Comparison of ENCODE assay signal across 13 cellular contexts in the genomic region with DNA sequence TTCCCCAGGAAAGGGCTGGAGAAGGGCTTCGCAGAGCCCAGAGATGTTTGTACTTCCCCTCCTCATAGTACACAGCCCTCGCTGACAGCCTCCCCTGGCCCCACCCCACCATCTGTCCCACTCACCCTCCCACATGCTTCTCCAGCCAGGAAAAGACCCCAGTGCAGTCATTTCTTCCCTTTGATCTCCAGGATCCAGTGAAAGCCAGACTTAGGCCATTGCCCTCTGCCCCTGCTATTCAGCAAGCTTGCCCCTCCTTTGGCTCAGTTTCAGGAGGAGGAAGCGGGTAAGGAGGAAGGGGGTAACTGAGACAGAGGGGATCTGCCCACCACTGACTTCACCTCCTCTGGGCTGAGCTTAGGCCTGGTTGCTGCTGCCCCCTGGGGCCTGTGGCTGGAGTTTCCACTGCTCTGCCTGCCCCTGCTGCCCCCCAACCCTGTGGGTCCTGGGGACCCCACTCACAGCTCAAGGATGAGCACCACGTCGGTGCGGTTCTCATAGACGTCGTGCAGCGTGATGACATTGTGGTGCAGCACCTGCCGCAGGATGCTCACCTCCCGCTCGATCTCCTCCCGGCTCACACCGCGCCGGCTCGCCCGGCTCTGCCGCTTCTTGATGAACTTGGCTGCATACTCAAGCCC.
DNase-seq lines count a peak whose midpoint lies in the region; ATAC-seq and TF ChIP-seq lines count a peak whose summit lies in the region.
"Had no signal": no experiment of that assay in that cellular context is flagged by ENCODE, and none has a peak within 500 bp of the region (broad histone marks: within the 10 kb centered on the region; RNA-seq: fewer than 3 reads in every experiment).

No MANE protein-coding gene starts in this region.

- H3K27me3 ChIP-seq in skeletal muscle tissue (ENCODE audit: control insufficient read depth in 3 of 3, insufficient read depth in 3 of 3, low read length in 3 of 3) = no peaks in the 10 kb centered on the region

- no peak overlapping the region for H3K4me3 ChIP-seq in skeletal muscle tissue (ENCODE audit: low read length in 3 of 3)

- peaks cover 82 to 87% (median 85%) of the 10 kb centered on the region in 3 donors for H3K4me1 ChIP-seq in skeletal muscle tissue (ENCODE audit: control insufficient read depth in 3 of 3, insufficient read depth in 3 of 3, low read length in 3 of 3)

- ATAC-seq in GM21737 (IDR thresholded peaks at IDR 0.05; ENCODE audit: unreplicated experiment) (no peak), HG03135 (IDR thresholded peaks at IDR 0.05; ENCODE audit: unreplicated experiment) (no peak), HG02981 (IDR thresholded peaks at IDR 0.05; ENCODE audit: unreplicated experiment) (no peak)

- H3K4me1 Mint-ChIP-seq in glutamatergic neuron (ENCODE audit: low read depth, unreplicated experiment) = peaks cover 32% of the 10 kb centered on the region

- TF ChIP-seq CTCF in GM20000 (IDR thresholded peaks at IDR 0.05; ENCODE audit: extremely low read depth, missing control alignments) (no peak), glutamatergic neuron (IDR thresholded peaks at IDR 0.05; ENCODE audit: partially characterized antibody, unreplicated experiment) (no peak)

- no peak overlapping the region for H3K4me3 Mint-ChIP-seq in glutamatergic neuron (ENCODE audit: unreplicated experiment)

- H3K9me3 Mint-ChIP-seq in glutamatergic neuron (ENCODE audit: unreplicated experiment) = peaks cover 2% of the 10 kb centered on the region
- H3K9me3 Mint-ChIP-seq: activated T-helper 2 cell treated with anti-CD3 and anti-CD28 coated beads, Interferon-gamma antibody, Interleukin-2, Interleukin-4, amounts not matched to agents 10 μg/mL and 5 μg/mL and 100 μg/mL, durations not matched to agents 14 hours and 24 hours and 36 hours had no signal

- peak overlapping the region in 1 of 3 donors; percentile 60 for H3K9ac ChIP-seq in skeletal muscle tissue (ENCODE audit: low read depth in 1 of 3, low read length in 3 of 3)

- peak overlapping the region; percentile 72 for H3K27ac Mint-ChIP-seq in glutamatergic neuron (ENCODE audit: unreplicated experiment)
- H3K27ac Mint-ChIP-seq: activated T-helper 2 cell treated with anti-CD3 and anti-CD28 coated beads, Interferon-gamma antibody, Interleukin-2, Interleukin-4, amounts not matched to agents 10 μg/mL and 5 μg/mL and 100 μg/mL, durations not matched to agents 14 hours and 24 hours and 36 hours had no signal

- peak overlapping the region; percentile 88 for H3K27ac ChIP-seq in skeletal muscle tissue (ENCODE audit: low read depth, low read length)
- H3K27ac ChIP-seq: VCaP had no signal

- no peaks in the 10 kb centered on the region for H3K9me3 ChIP-seq in skeletal muscle tissue (ENCODE audit: control insufficient read depth in 3 of 3, low read length in 3 of 3)

- H3K27me3 Mint-ChIP-seq in glutamatergic neuron (ENCODE audit: unreplicated experiment) = peaks cover 6% of the 10 kb centered on the region

- H3K36me3 ChIP-seq in skeletal muscle tissue (ENCODE audit: control insufficient read depth in 3 of 3, insufficient read depth in 3 of 3, low read length in 3 of 3) = peaks cover 0 to 9% (median 5%) of the 10 kb centered on the region in 3 donors

- peak; percentile 48 for DNase-seq in GM20000 (ENCODE audit: low spot score)
- DNase-seq in NCI-H82 treated with DMSO at 0.1 percent for 48 hours (lab: John Stamatoyannopoulos, UW; ENCODE audit: unreplicated experiment) = peak; percentile 62
- peak; percentile 50 for DNase-seq in glutamatergic neuron
- DNase-seq: cerebellar nuclear complex, DND-41, NCI-H1417, RPMI8226 had no signal

- H3K36me3 Mint-ChIP-seq in glutamatergic neuron (ENCODE audit: unreplicated experiment) = no peaks in the 10 kb centered on the region
